ENCODE assay signal across 7 cellular contexts in the genomic region with DNA sequence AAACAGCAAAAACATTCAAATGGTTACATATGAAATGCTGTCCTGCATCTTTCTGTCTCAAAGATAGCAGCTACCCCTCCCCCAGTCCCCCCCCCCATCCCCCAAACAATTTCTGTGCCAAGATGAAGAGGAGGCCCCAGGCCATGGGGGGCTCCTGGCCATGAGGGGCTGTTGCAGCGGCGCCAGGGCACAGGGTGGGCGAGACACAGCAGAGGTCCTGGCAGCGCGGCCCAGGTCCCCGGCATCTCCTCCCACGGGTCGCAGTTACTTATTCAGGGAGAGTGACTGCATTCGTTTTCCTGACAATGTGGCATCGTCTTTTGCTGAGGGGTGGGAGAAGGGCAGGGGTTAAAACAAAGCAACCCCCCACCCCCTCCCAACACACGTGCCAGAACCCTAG. TPM values are rescaled to one million over a fixed set of nuclear protein-coding genes. Genes with fewer than 3 reads are reported as not detected.
DNase-seq lines count a peak whose midpoint lies in the region; ATAC-seq and TF ChIP-seq lines count a peak whose summit lies in the region.
"Not testable (repeated sequence)": the region's sequence is repeated elsewhere in the genome, so short reads cannot be mapped to it uniquely, and the experiment has no call there.

No MANE protein-coding gene starts in this region.

- peak; percentile 13 for TF ChIP-seq POLR2A in GM19193 (IDR thresholded peaks at IDR 0.05; ENCODE audit: extremely low read depth, insufficient read depth, insufficient read length)

- DNase-seq in T-helper 17 cell; activated CD8-positive, alpha-beta T cell treated with anti-CD3 and anti-CD28 coated beads for 36 hours; activated naive CD8-positive, alpha-beta T cell treated with anti-CD3 and anti-CD28 coated beads for 36 hours; central memory CD8-positive, alpha-beta T cell (ENCODE audit: low spot score in 2 of 2); neural crest cell (ENCODE audit: low read depth, low spot score); stimulated activated naive B cell treated with anti-CD40 and anti-IgM and Interleukin-4, amounts not matched to agents 10 μg/mL and 1 μg/mL and 100 μg/mL, for 72 hours: not testable (repeated sequence)

- H3K27me3 Mint-ChIP-seq in T-helper 17 cell; activated CD8-positive, alpha-beta T cell treated with anti-CD3 and anti-CD28 coated beads for 36 hours; activated naive CD8-positive, alpha-beta T cell treated with anti-CD3 and anti-CD28 coated beads for 36 hours; central memory CD8-positive, alpha-beta T cell; neural crest cell (ENCODE audit: low read depth); stimulated activated naive B cell treated with anti-CD40 and anti-IgM and Interleukin-4, amounts not matched to agents 10 μg/mL and 1 μg/mL and 100 μg/mL, for 72 hours: not testable (repeated sequence)

- not testable (repeated sequence) for H3K4me3 Mint-ChIP-seq in T-helper 17 cell; activated CD8-positive, alpha-beta T cell treated with anti-CD3 and anti-CD28 coated beads for 36 hours; activated naive CD8-positive, alpha-beta T cell treated with anti-CD3 and anti-CD28 coated beads for 36 hours; central memory CD8-positive, alpha-beta T cell
- H3K4me3 Mint-ChIP-seq in neural crest cell, result peak overlapping the region; percentile 59
- peak overlapping the region in 1 of 2 donors; percentile 13 for H3K4me3 Mint-ChIP-seq in stimulated activated naive B cell treated with anti-CD40 and anti-IgM and Interleukin-4, amounts not matched to agents 10 μg/mL and 1 μg/mL and 100 μg/mL, for 72 hours

- H3K27ac Mint-ChIP-seq in T-helper 17 cell, result peak overlapping the region; percentile 85
- peak overlapping the region; percentile 45 for H3K27ac Mint-ChIP-seq in activated CD8-positive, alpha-beta T cell treated with anti-CD3 and anti-CD28 coated beads for 36 hours
- peak overlapping the region; percentile 72 for H3K27ac Mint-ChIP-seq in activated naive CD8-positive, alpha-beta T cell treated with anti-CD3 and anti-CD28 coated beads for 36 hours
- H3K27ac Mint-ChIP-seq in central memory CD8-positive, alpha-beta T cell (ENCODE audit: low read depth), result peak overlapping the region; percentile 35
- H3K27ac Mint-ChIP-seq in neural crest cell (ENCODE audit: unreplicated experiment), result not testable (repeated sequence)
- H3K27ac Mint-ChIP-seq in stimulated activated naive B cell treated with anti-CD40 and anti-IgM and Interleukin-4, amounts not matched to agents 10 μg/mL and 1 μg/mL and 100 μg/mL, for 72 hours, result peak overlapping the region; percentile 80

- H3K9me3 ChIP-seq in T-helper 17 cell (ENCODE audit: control insufficient read depth, low read length, poor library complexity, severe bottlenecking), result not testable (repeated sequence)

- H3K36me3 Mint-ChIP-seq in T-helper 17 cell (ENCODE audit: low read depth), result not testable (repeated sequence)
- H3K36me3 Mint-ChIP-seq in activated CD8-positive, alpha-beta T cell treated with anti-CD3 and anti-CD28 coated beads for 36 hours (ENCODE audit: low read depth), result peaks cover 59% of the 10 kb centered on the region
- peaks cover 32% of the 10 kb centered on the region for H3K36me3 Mint-ChIP-seq in activated naive CD8-positive, alpha-beta T cell treated with anti-CD3 and anti-CD28 coated beads for 36 hours
- H3K36me3 Mint-ChIP-seq in central memory CD8-positive, alpha-beta T cell (ENCODE audit: insufficient read depth), result peaks cover 65% of the 10 kb centered on the region
- H3K36me3 Mint-ChIP-seq in neural crest cell (ENCODE audit: low read depth), result peaks cover 10% of the 10 kb centered on the region
- H3K36me3 Mint-ChIP-seq in stimulated activated naive B cell treated with anti-CD40 and anti-IgM and Interleukin-4, amounts not matched to agents 10 μg/mL and 1 μg/mL and 100 μg/mL, for 72 hours, result peaks cover 55 to 76% of the 10 kb centered on the region in 2 donors

- CTCF ChIA-PET in activated CD8-positive, alpha-beta T cell treated with anti-CD3 and anti-CD28 coated beads for 36 hours (lab: Charles Lee), result interaction anchor here (1.5 kb wide), 1 partner anchor 9 kb away, joined by 4 read pairs; no protein-coding TSS in a partner anchor

- H3K4me1 Mint-ChIP-seq in T-helper 17 cell, result peaks cover 28% of the 10 kb centered on the region
- H3K4me1 Mint-ChIP-seq in activated CD8-positive, alpha-beta T cell treated with anti-CD3 and anti-CD28 coated beads for 36 hours (ENCODE audit: low read depth), result peaks cover 28% of the 10 kb centered on the region
- peaks cover 22% of the 10 kb centered on the region for H3K4me1 Mint-ChIP-seq in activated naive CD8-positive, alpha-beta T cell treated with anti-CD3 and anti-CD28 coated beads for 36 hours
- peaks cover 48% of the 10 kb centered on the region for H3K4me1 Mint-ChIP-seq in central memory CD8-positive, alpha-beta T cell
- H3K4me1 Mint-ChIP-seq in neural crest cell, result peaks cover 17% of the 10 kb centered on the region
- peaks cover 36 to 60% of the 10 kb centered on the region in 2 donors for H3K4me1 Mint-ChIP-seq in stimulated activated naive B cell treated with anti-CD40 and anti-IgM and Interleukin-4, amounts not matched to agents 10 μg/mL and 1 μg/mL and 100 μg/mL, for 72 hours

- POLR2A ChIA-PET in activated CD8-positive, alpha-beta T cell treated with anti-CD3 and anti-CD28 coated beads for 36 hours (lab: Charles Lee), result interaction anchor here (1.1 to 5.1 kb wide), 2 partner anchors 10 to 12 kb away, joined by 3 to 58 read pairs; a partner anchor contains a TSS

- not testable (repeated sequence) for ATAC-seq in T-helper 17 cell; activated CD8-positive, alpha-beta T cell treated with anti-CD3 and anti-CD28 coated beads for 36 hours; central memory CD8-positive, alpha-beta T cell (replicated peaks; ENCODE audit: extremely low read depth, poor library complexity, severe bottlenecking); stimulated activated naive B cell treated with anti-CD40 and anti-IgM and Interleukin-4, amounts not matched to agents 10 μg/mL and 1 μg/mL and 100 μg/mL, for 72 hours (replicated peaks)

- not testable (repeated sequence) for H3K9me3 Mint-ChIP-seq in activated CD8-positive, alpha-beta T cell treated with anti-CD3 and anti-CD28 coated beads for 36 hours; activated naive CD8-positive, alpha-beta T cell treated with anti-CD3 and anti-CD28 coated beads for 36 hours; central memory CD8-positive, alpha-beta T cell; neural crest cell; stimulated activated naive B cell treated with anti-CD40 and anti-IgM and Interleukin-4, amounts not matched to agents 10 μg/mL and 1 μg/mL and 100 μg/mL, for 72 hours

- intact Hi-C loops in activated CD8-positive, alpha-beta T cell treated with anti-CD3 and anti-CD28 coated beads for 36 hours (cut with micrococcal nuclease), result not testable (repeated sequence)

- TF ChIP-seq CTCF in activated CD8-positive, alpha-beta T cell treated with anti-CD3 and anti-CD28 coated beads for 36 hours (IDR thresholded peaks at IDR 0.05); neural crest cell (conservative IDR thresholded peaks at IDR 0.05): not testable (repeated sequence)

RNA-seq across cellular contexts. Expression of a gene that starts 12.0 kb away (rescaled TPM):
- total RNA-seq in T-helper 17 cell, result 10 to 100 TPM; 38.5 to 42.7 TPM
- 100 to 1,000 TPM; 160 TPM for total RNA-seq in activated CD8-positive, alpha-beta T cell treated with anti-CD3 and anti-CD28 coated beads for 36 hours
- total RNA-seq in activated naive CD8-positive, alpha-beta T cell treated with anti-CD3 and anti-CD28 coated beads for 36 hours, result 100 to 1,000 TPM; 201 to 214 TPM
- total RNA-seq in neural crest cell, result 146 and 155 TPM in 2 replicates

RNA-seq across cellular contexts. Expression of a gene that starts 12.4 kb away (rescaled TPM):
- 100 to 1,000 TPM; 170 to 175 TPM for total RNA-seq in T-helper 17 cell
- total RNA-seq in activated CD8-positive, alpha-beta T cell treated with anti-CD3 and anti-CD28 coated beads for 36 hours, result 100 to 1,000 TPM; 118 to 124 TPM
- total RNA-seq in activated naive CD8-positive, alpha-beta T cell treated with anti-CD3 and anti-CD28 coated beads for 36 hours, result 100 to 1,000 TPM; 156 to 162 TPM
- 107 and 108 TPM in 2 replicates for total RNA-seq in neural crest cell

RNA-seq across cellular contexts. Expression of a gene that starts 21.9 kb away (rescaled TPM):
- total RNA-seq in T-helper 17 cell (100 to 1,000 TPM; 185 to 220 TPM), neural crest cell (67.7 and 71.6 TPM in 2 replicates)
- 100 to 1,000 TPM; 304 to 307 TPM for total RNA-seq in activated CD8-positive, alpha-beta T cell treated with anti-CD3 and anti-CD28 coated beads for 36 hours
- 100 to 1,000 TPM; 256 to 258 TPM for total RNA-seq in activated naive CD8-positive, alpha-beta T cell treated with anti-CD3 and anti-CD28 coated beads for 36 hours

RNA-seq across cellular contexts. Expression of a gene that starts 42.2 kb away (rescaled TPM):
- total RNA-seq in T-helper 17 cell (1 to 10 TPM; 3.6 to 3.8 TPM), neural crest cell (9.7 and 11.1 TPM in 2 replicates)
- 1 to 10 TPM; 7.2 to 8.2 TPM for total RNA-seq in activated CD8-positive, alpha-beta T cell treated with anti-CD3 and anti-CD28 coated beads for 36 hours
- total RNA-seq in activated naive CD8-positive, alpha-beta T cell treated with anti-CD3 and anti-CD28 coated beads for 36 hours, result 1 to 10 TPM; 5.9 to 9.1 TPM

RNA-seq across cellular contexts. Expression of a gene that starts 42.3 kb away (rescaled TPM):
- 10 to 100 TPM; 35.0 to 42.9 TPM for total RNA-seq in T-helper 17 cell
- 10 to 100 TPM; 62.3 to 64.6 TPM for total RNA-seq in activated CD8-positive, alpha-beta T cell treated with anti-CD3 and anti-CD28 coated beads for 36 hours
- total RNA-seq in activated naive CD8-positive, alpha-beta T cell treated with anti-CD3 and anti-CD28 coated beads for 36 hours, result 10 to 100 TPM; 70.0 to 70.1 TPM
- 111 and 117 TPM in 2 replicates for total RNA-seq in neural crest cell
